In genomic region chr17:79797492-79798295, GRCh38 we compare ENCODE assay signal across 1 cellular context.
TF ChIP-seq lines count a peak whose summit lies in the region.

No MANE protein-coding gene starts in this region.

TF ChIP-seq in HepG2, 621 proteins besides CTCF, POLR2A, EP300 and RAD21 (continued from another document):
- TF ChIP-seq POLR2G (IDR thresholded peaks at IDR 0.05; ENCODE audit: low read depth, low read length) (no peak), ZNF788 (CRISPR knock-in tag; IDR thresholded peaks at IDR 0.05; ENCODE audit: borderline replicate concordance) (no peak), REL (CRISPR knock-in tag; conservative IDR thresholded peaks at IDR 0.05) (0 out of 2 replicates have a peak, but pooled peaks have one; percentile 21), ETS1 (CRISPR knock-in tag; IDR thresholded peaks at IDR 0.05) (no peak), ATF2 (CRISPR knock-in tag; IDR thresholded peaks at IDR 0.05) (no peak), SP2 (CRISPR knock-in tag; IDR thresholded peaks at IDR 0.05) (no peak), SNAPC2 (CRISPR knock-in tag; IDR thresholded peaks at IDR 0.05) (no peak), ZNF746 (CRISPR knock-in tag; IDR thresholded peaks at IDR 0.05) (0 out of 2 replicates have a peak, but pooled peaks have one; percentile 3), CHD2 (IDR thresholded peaks at IDR 0.05; ENCODE audit: low read depth, low read length) (no peak), CBFB (CRISPR knock-in tag; IDR thresholded peaks at IDR 0.05) (no peak), ZNF501 (CRISPR knock-in tag; IDR thresholded peaks at IDR 0.05) (no peak), GTF2F1 (IDR thresholded peaks at IDR 0.05; ENCODE audit: low read length) (no peak), ZNF230 (CRISPR knock-in tag; IDR thresholded peaks at IDR 0.05) (no peak), BRD4 (CRISPR knock-in tag; IDR thresholded peaks at IDR 0.05) (no peak), SKIL (CRISPR knock-in tag; IDR thresholded peaks at IDR 0.05; ENCODE audit: borderline replicate concordance) (no peak), CREBL2 (CRISPR knock-in tag; IDR thresholded peaks at IDR 0.05; ENCODE audit: borderline replicate concordance) (no peak), HDAC2 (CRISPR knock-in tag; IDR thresholded peaks at IDR 0.05) (no peak), ZNF18 (CRISPR knock-in tag; IDR thresholded peaks at IDR 0.05; ENCODE audit: insufficient replicate concordance) (no peak), KLF9 (CRISPR knock-in tag; IDR thresholded peaks at IDR 0.05; ENCODE audit: low read depth) (no peak), THAP11 (CRISPR knock-in tag; IDR thresholded peaks at IDR 0.05) (no peak), GLMP (CRISPR knock-in tag; IDR thresholded peaks at IDR 0.05; ENCODE audit: borderline replicate concordance) (no peak), ZNF75D (CRISPR knock-in tag; IDR thresholded peaks at IDR 0.05; ENCODE audit: borderline replicate concordance) (no peak), ZNF770 (CRISPR knock-in tag; IDR thresholded peaks at IDR 0.05) (no peak; the same call in 1 of the 2 replicates), MYNN (CRISPR knock-in tag; IDR thresholded peaks at IDR 0.05; ENCODE audit: low read depth) (0 out of 2 replicates have a peak, but pooled peaks have one; percentile 8), HMGXB4 (CRISPR knock-in tag; IDR thresholded peaks at IDR 0.05; ENCODE audit: borderline replicate concordance in 1 of 2, low read depth in 1 of 2) (no peak), ZNF274 (CRISPR knock-in tag; IDR thresholded peaks at IDR 0.05) (peak; percentile 45; the same call in 1 of the 2 replicates), GZF1 (CRISPR knock-in tag; IDR thresholded peaks at IDR 0.05) (0 out of 2 replicates have a peak, but pooled peaks have one; percentile 13), ZSCAN20 (CRISPR knock-in tag; IDR thresholded peaks at IDR 0.05; ENCODE audit: borderline replicate concordance) (0 out of 2 replicates have a peak, but pooled peaks have one; percentile 18), ATM (IDR thresholded peaks at IDR 0.05; ENCODE audit: borderline replicate concordance) (no peak), RBFOX2 (IDR thresholded peaks at IDR 0.05; ENCODE audit: low read depth, low read length) (0 out of 2 replicates have a peak, but pooled peaks have one; percentile 41), ZNF264 (CRISPR knock-in tag; IDR thresholded peaks at IDR 0.05) (no peak), YEATS4 (CRISPR knock-in tag; IDR thresholded peaks at IDR 0.05; ENCODE audit: borderline replicate concordance) (0 out of 2 replicates have a peak, but pooled peaks have one; percentile 5), ZNF224 (CRISPR knock-in tag; IDR thresholded peaks at IDR 0.05) (0 out of 2 replicates have a peak, but pooled peaks have one; percentile 31), RXRA (CRISPR knock-in tag; IDR thresholded peaks at IDR 0.05) (0 out of 2 replicates have a peak, but pooled peaks have one; percentile 5), ZNF784 (CRISPR knock-in tag; IDR thresholded peaks at IDR 0.05; ENCODE audit: borderline replicate concordance) (no peak), HNF4G (IDR thresholded peaks at IDR 0.05; ENCODE audit: borderline replicate concordance, low read depth, low read length) (no peak), HNF4G (CRISPR knock-in tag; IDR thresholded peaks at IDR 0.05; ENCODE audit: borderline replicate concordance, low read depth) (no peak)
TF ChIP-seq in HepG2: peak in this region for 29.
